Comparison of ENCODE assay signal across 40 cellular contexts in the genomic region with DNA sequence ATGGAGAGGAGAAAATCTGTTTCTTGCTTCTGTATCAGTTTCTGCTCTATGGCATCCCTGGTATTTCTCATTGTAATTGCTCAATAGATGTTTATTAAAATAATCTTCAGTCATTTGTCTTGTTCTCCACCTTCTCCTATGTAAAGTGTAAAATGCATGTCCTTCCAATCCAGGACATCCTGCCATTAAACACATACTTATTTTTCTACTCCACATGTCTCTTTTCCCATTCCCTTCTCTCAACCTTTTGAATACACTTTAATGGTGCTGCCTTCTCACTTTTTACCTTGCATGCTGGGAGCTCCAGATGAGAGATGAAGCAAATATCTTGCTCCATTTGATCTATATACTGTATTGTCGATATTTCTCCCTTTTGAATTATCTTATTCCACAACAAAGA. TPM values are rescaled to one million over a fixed set of nuclear protein-coding genes. Genes with fewer than 3 reads are reported as not detected.
"Had no signal": no experiment of that assay in that cellular context is flagged by ENCODE, and none has a peak within 500 bp of the region (broad histone marks: within the 10 kb centered on the region; RNA-seq: fewer than 3 reads in every experiment).

No MANE protein-coding gene starts in this region.

- H3K27me3 ChIP-seq: adrenal gland, ascending aorta, body of pancreas, brain microvascular endothelial cell, cardiac muscle cell had no signal

- ATAC-seq: activated naive CD4-positive, alpha-beta T cell treated with anti-CD3 and anti-CD28 coated beads, Interleukin-2, amount 50 U/mL, for 72 hours; activated naive CD8-positive, alpha-beta T cell treated with anti-CD3 and anti-CD28 coated beads, Interleukin-2, amount 50 U/mL, for 24 hours; activated T-cell treated with anti-CD3 and anti-CD28 coated beads, Interleukin-2, amount 50 U/mL, for 4 hours; activated T-cell treated with anti-CD3 and anti-CD28 coated beads, Interleukin-2, amount 50 U/mL, for 72 hours; activated T-helper 17 cell treated with anti-CD3 and anti-CD28 coated beads, Interleukin-2, amount 50 U/mL, for 72 hours; body of pancreas had no signal

- DNase-seq: activated effector memory CD4-positive, alpha-beta T cell treated with anti-CD3 and anti-CD28 coated beads, Interleukin-2, amount 50 U/mL, for 16 hours; activated effector memory CD4-positive, alpha-beta T cell treated with Interleukin-2 at 50 U/mL for 16 hours; activated gamma-delta T cell; activated gamma-delta T cell treated with Interleukin-2 at 50 U/mL for 16 hours; activated naive CD4-positive, alpha-beta T cell; activated naive CD4-positive, alpha-beta T cell treated with anti-CD3 and anti-CD28 coated beads for 36 hours; activated naive CD4-positive, alpha-beta T cell treated with anti-CD3 and anti-CD28 coated beads, Interleukin-2, amount 10 ng/mL, durations not matched to agents 7 days and 5 days; activated naive CD4-positive, alpha-beta T cell treated with anti-CD3 and anti-CD28 coated beads, Interleukin-2, amount 50 U/mL, for 16 hours; activated naive CD4-positive, alpha-beta T cell treated with Interleukin-2 at 50 U/mL for 16 hours; activated naive CD8-positive, alpha-beta T cell treated with anti-CD3 and anti-CD28 coated beads for 36 hours; activated naive CD8-positive, alpha-beta T cell treated with anti-CD3 and anti-CD28 coated beads, Interleukin-2, amount 10 ng/mL, durations not matched to agents 7 days and 5 days; activated naive CD8-positive, alpha-beta T cell treated with anti-CD3 and anti-CD28 coated beads, Interleukin-2, amount 50 U/mL, for 24 hours; activated T-cell treated with anti-CD3 and anti-CD28 coated beads, Interleukin-2, amount 50 U/mL, for 1 hour; activated T-cell treated with anti-CD3 and anti-CD28 coated beads, Interleukin-2, amount 50 U/mL, for 24 hours; activated T-cell treated with anti-CD3 and anti-CD28 coated beads, Interleukin-2, amount 50 U/mL, for 4 hours; activated T-cell treated with anti-CD3 and anti-CD28 coated beads, Interleukin-2, amount 50 U/mL, for 48 hours; activated T-cell treated with anti-CD3 and anti-CD28 coated beads, Interleukin-2, amount 50 U/mL, for 72 hours; adrenal gland; amniotic stem cell; amygdala; anterior cingulate cortex; aorta; body of pancreas; brain microvascular endothelial cell; caudate nucleus; central memory CD4-positive, alpha-beta T cell; cerebellar nuclear complex had no signal

- H3K36me3 ChIP-seq: adrenal gland, ascending aorta, brain microvascular endothelial cell, breast epithelium, cardiac muscle cell had no signal

- H3K4me1 ChIP-seq: ascending aorta, body of pancreas, breast epithelium had no signal

- H3K4me3 ChIP-seq: adrenal gland, ascending aorta, body of pancreas, breast epithelium, cardiac muscle cell had no signal

- FAIRE-seq: astrocyte, bronchial epithelial cell had no signal

- H3K27ac ChIP-seq: adrenal gland, ascending aorta, body of pancreas, brain microvascular endothelial cell, breast epithelium, cardiac muscle cell had no signal

- H3K9me3 ChIP-seq: adrenal gland, ascending aorta, body of pancreas, breast epithelium had no signal

RNA-seq across cellular contexts. Expression of a gene that starts 49.7 kb away (rescaled TPM):
- total RNA-seq: activated naive CD4-positive, alpha-beta T cell treated with anti-CD3 and anti-CD28 coated beads for 36 hours; activated naive CD4-positive, alpha-beta T cell treated with anti-CD3 and anti-CD28 coated beads, Interleukin-2, amount 50 U/mL, for 72 hours; activated naive CD8-positive, alpha-beta T cell treated with anti-CD3 and anti-CD28 coated beads for 36 hours; activated naive CD8-positive, alpha-beta T cell treated with anti-CD3 and anti-CD28 coated beads, Interleukin-2, amount 10 ng/mL, durations not matched to agents 7 days and 5 days; activated T-cell treated with anti-CD3 and anti-CD28 coated beads, Interleukin-2, amount 50 U/mL, for 4 hours; activated T-cell treated with anti-CD3 and anti-CD28 coated beads, Interleukin-2, amount 50 U/mL, for 72 hours; activated T-helper 1 cell treated with anti-CD3 and anti-CD28 coated beads, Interleukin-12 subunit alpha, Interleukin-12 subunit beta, Interleukin-2, Interleukin-4 antibody, amounts not matched to agents 30 ng/mL and 10 ng/mL and 1 ng/mL, durations not matched to agents 14 hours and 24 hours and 36 hours; activated T-helper 17 cell treated with anti-CD3 and anti-CD28 coated beads, Interleukin-2, amount 50 U/mL, for 72 hours; activated T-helper 2 cell treated with anti-CD3 and anti-CD28 coated beads, Interferon-gamma antibody, Interleukin-2, Interleukin-4, amounts not matched to agents 10 μg/mL and 5 μg/mL and 100 μg/mL, durations not matched to agents 14 hours and 24 hours and 36 hours; adrenal gland; aorta; ascending aorta; astrocyte; body of pancreas; breast epithelium; bronchial epithelial cell; cardiac muscle cell; cardiac septum; cerebellum; chondrocyte had no signal
- polyA plus RNA-seq: adipose tissue, adrenal gland, aorta had no signal
